8 cellular contexts compared by ENCODE assay signal in the genomic region with DNA sequence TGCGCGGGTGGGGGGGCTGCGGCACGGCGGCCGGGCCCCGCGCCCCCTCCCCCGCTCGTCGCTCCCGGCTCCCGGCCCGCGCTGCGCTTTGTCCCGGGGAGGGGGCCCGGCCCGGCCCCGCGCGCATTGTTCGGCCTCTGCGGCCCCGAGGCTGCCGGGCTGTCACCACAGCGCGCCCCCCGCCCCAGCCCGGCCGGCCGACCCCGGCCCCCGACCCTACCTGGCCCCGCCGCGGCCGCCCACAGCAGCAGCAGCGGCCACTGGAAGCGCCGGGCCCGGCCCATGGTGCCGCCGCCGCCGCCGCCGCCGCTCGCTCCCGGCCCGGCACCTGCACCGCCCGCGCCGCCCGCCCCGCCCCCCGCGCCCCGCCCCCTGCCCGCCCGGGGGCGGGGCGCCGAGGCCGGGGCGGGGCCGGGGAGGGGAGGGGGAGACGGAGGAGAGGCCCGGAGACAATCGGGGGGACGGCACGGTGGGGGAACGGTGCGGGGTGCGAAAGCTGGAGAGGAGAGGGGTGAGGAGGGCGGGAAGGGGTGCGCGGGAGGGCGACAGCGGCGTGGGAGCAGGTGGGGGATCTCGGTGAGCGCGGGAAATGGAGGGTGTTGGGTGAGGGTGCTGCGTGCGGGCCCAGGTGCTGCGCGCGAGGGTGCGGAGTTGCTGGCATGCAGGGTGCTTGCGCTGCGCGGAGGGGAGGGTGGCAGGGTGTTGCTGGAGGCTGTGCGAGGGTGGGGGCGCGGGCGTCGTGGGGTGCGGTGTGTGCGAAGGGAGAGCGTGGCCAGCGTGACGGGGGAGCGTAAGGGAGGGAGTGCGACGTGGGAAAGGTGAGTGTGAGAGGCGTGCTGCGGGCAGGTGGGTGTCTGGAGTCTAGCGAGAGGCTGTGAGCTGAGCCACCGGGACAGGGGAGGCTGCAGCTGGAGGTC. TPM values are rescaled to one million over a fixed set of nuclear protein-coding genes. Genes with fewer than 3 reads are reported as not detected.
DNase-seq lines count a peak whose midpoint lies in the region; ATAC-seq and TF ChIP-seq lines count a peak whose summit lies in the region.

A gene with protein sequence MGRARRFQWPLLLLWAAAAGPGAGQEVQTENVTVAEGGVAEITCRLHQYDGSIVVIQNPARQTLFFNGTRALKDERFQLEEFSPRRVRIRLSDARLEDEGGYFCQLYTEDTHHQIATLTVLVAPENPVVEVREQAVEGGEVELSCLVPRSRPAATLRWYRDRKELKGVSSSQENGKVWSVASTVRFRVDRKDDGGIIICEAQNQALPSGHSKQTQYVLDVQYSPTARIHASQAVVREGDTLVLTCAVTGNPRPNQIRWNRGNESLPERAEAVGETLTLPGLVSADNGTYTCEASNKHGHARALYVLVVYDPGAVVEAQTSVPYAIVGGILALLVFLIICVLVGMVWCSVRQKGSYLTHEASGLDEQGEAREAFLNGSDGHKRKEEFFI (minus strand): TSS at position 344 of the 917 bp plus-strand sequence. CDS start 60 bp downstream, at position 284.

- H3K36me3 Mint-ChIP-seq in HFFc6 (ENCODE audit: low read depth) (no peaks in the 10 kb centered on the region), chondrocyte (ENCODE audit: low read depth) (no peaks in the 10 kb centered on the region)

- no peak within 1 kb of the TSS for H3K27ac ChIP-seq in A673 (ENCODE audit: low read depth, low read length, poor library complexity, severe bottlenecking)
- no peak within 1 kb of the TSS for H3K27ac ChIP-seq in liver (ENCODE audit: low read depth in 1 of 2, low read length in 2 of 2)

- H3K9ac ChIP-seq in liver (ENCODE audit: low read depth in 1 of 2, low read length in 2 of 2) = no peak within 1 kb of the TSS

- H3K9me3 Mint-ChIP-seq in HFFc6 (no peaks in the 10 kb centered on the region), chondrocyte (ENCODE audit: low read depth) (no peaks in the 10 kb centered on the region)

- ATAC-seq in activated CD4-positive, CD25-positive, alpha-beta regulatory T cell treated with anti-CD3 and anti-CD28 coated beads, Interleukin-2, amount 50 U/mL, for 24 hours = peak; percentile 75 to 83

- H3K36me3 ChIP-seq in A673 (ENCODE audit: insufficient read depth, low read length, poor library complexity, severe bottlenecking) = no peaks in the 10 kb centered on the region
- H3K36me3 ChIP-seq in liver (ENCODE audit: control insufficient read depth in 4 of 4, insufficient read depth in 3 of 4, low read depth in 1 of 4, low read length in 3 of 4) = no peaks in the 10 kb centered on the region

- peaks cover 7% of the 10 kb centered on the region; the same call in 1 of the 2 replicates for H3K4me1 Mint-ChIP-seq in HFFc6 (ENCODE audit: low read depth)
- H3K4me1 Mint-ChIP-seq in chondrocyte (ENCODE audit: low read depth) = peaks cover 22% of the 10 kb centered on the region

- H3K4me1 ChIP-seq in A673 (ENCODE audit: insufficient read depth, low read length, poor library complexity, severe bottlenecking) (peaks cover 26% of the 10 kb centered on the region), liver (ENCODE audit: control insufficient read depth in 4 of 4, insufficient read depth in 4 of 4, low read length in 3 of 4) (peaks cover 4 to 11% (median 9%) of the 10 kb centered on the region in 4 donors)

- no peaks in the 10 kb centered on the region for H3K27me3 ChIP-seq in A673 (replicated peaks; ENCODE audit: insufficient read depth, low read depth, low read length, poor library complexity)
- H3K27me3 ChIP-seq in liver (ENCODE audit: control insufficient read depth in 4 of 4, insufficient read depth in 4 of 4, low read length in 3 of 4) = no peaks in the 10 kb centered on the region

- peak within 1 kb of the TSS; percentile 69 for H3K4me3 Mint-ChIP-seq in HFFc6
- peak within 1 kb of the TSS; percentile 74 for H3K4me3 Mint-ChIP-seq in chondrocyte (ENCODE audit: unreplicated experiment)

- 2% methylated on average over 112 of the region's 112 CpGs for WGBS in liver

- peak; percentile 42 for DNase-seq in A673 (ENCODE audit: low spot score)
- DNase-seq in HFFc6 = no peak
- no peak for DNase-seq in chondrocyte (ENCODE audit: low spot score)
- DNase-seq in stimulated activated CD4-positive, alpha-beta T cell treated with anti-CD3 and anti-CD28 coated beads, Interleukin-4, amount 100 ng/mL, for 48 hours (ENCODE audit: low read depth in 2 of 2) = peak; percentile 20
- DNase-seq in SK-N-DZ (ENCODE audit: low spot score) = no peak
- DNase-seq in HT-29 (ENCODE audit: low spot score) = no peak

- H3K4me3 ChIP-seq in A673 (ENCODE audit: low read depth, low read length, poor library complexity, severe bottlenecking) (peak within 1 kb of the TSS; percentile 67), liver (ENCODE audit: low read depth in 1 of 3, low read length in 3 of 3) (peak within 1 kb of the TSS; percentile 35 to 75 (median 67))

- POLR2A ChIA-PET in A673 (lab: Charles Lee; ENCODE audit: low non-redundant PET) = no interaction called here

- no peak for TF ChIP-seq RAD21 in liver (IDR thresholded peaks at IDR 0.05)

- H3K9me3 ChIP-seq in A673 (ENCODE audit: low read depth, low read length, poor library complexity, severe bottlenecking) (no peaks in the 10 kb centered on the region), liver (ENCODE audit: control insufficient read depth in 4 of 4, low read length in 3 of 4) (no peaks in the 10 kb centered on the region)

- intact Hi-C loops in A673 (cut with micrococcal nuclease; ENCODE audit: unreplicated experiment) = no loop called here

- H3K27me3 Mint-ChIP-seq in HFFc6 (ENCODE audit: insufficient read depth) (peaks cover 30% of the 10 kb centered on the region), chondrocyte (ENCODE audit: low read depth) (peaks cover 15% of the 10 kb centered on the region)

- H3K27ac Mint-ChIP-seq in HFFc6 (no peak within 1 kb of the TSS), chondrocyte (ENCODE audit: unreplicated experiment) (peak within 1 kb of the TSS; percentile 32)

- CTCF ChIA-PET in A673 (lab: Charles Lee) = no interaction called here

- no TSS peak for BruUV-seq in A673 (replicated peaks; lab: Mats Ljungman, UMichigan)

- TF ChIP-seq CTCF in A673 (conservative IDR thresholded peaks at IDR 0.05; ENCODE audit: low read depth, low read length) = no peak
- TF ChIP-seq CTCF in HFFc6 (IDR thresholded peaks at IDR 0.05) = no peak
- no peak for TF ChIP-seq CTCF in chondrocyte (IDR thresholded peaks at IDR 0.05)
- no peak for TF ChIP-seq CTCF in liver (IDR thresholded peaks at IDR 0.05; ENCODE audit: low read depth, low read length, missing input control)

TF ChIP-seq in liver, 16 proteins besides CTCF, POLR2A, EP300 and RAD21 (continues in another document):
- TF ChIP-seq GABPA (IDR thresholded peaks at IDR 0.05 in 1 of 2, conservative IDR thresholded peaks at IDR 0.05 in 1 of 2) = no peak
- no peak for TF ChIP-seq FOXA1 (IDR thresholded peaks at IDR 0.05)
- no peak for TF ChIP-seq YY1 (IDR thresholded peaks at IDR 0.05)
- TF ChIP-seq FOXA2 (IDR thresholded peaks at IDR 0.05) = no peak
- TF ChIP-seq, protein P1, sequence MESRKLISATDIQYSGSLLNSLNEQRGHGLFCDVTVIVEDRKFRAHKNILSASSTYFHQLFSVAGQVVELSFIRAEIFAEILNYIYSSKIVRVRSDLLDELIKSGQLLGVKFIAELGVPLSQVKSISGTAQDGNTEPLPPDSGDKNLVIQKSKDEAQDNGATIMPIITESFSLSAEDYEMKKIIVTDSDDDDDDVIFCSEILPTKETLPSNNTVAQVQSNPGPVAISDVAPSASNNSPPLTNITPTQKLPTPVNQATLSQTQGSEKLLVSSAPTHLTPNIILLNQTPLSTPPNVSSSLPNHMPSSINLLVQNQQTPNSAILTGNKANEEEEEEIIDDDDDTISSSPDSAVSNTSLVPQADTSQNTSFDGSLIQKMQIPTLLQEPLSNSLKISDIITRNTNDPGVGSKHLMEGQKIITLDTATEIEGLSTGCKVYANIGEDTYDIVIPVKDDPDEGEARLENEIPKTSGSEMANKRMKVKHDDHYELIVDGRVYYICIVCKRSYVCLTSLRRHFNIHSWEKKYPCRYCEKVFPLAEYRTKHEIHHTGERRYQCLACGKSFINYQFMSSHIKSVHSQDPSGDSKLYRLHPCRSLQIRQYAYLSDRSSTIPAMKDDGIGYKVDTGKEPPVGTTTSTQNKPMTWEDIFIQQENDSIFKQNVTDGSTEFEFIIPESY (IDR thresholded peaks at IDR 0.05) = no peak
- no peak for TF ChIP-seq TAF1 (conservative IDR thresholded peaks at IDR 0.05)
- no peak for TF ChIP-seq HNF4G (IDR thresholded peaks at IDR 0.05)
- no peak for TF ChIP-seq RXRA (IDR thresholded peaks at IDR 0.05)
- TF ChIP-seq EGR1 (IDR thresholded peaks at IDR 0.05; ENCODE audit: low read depth in 2 of 2) = no peak
- TF ChIP-seq, protein P2, sequence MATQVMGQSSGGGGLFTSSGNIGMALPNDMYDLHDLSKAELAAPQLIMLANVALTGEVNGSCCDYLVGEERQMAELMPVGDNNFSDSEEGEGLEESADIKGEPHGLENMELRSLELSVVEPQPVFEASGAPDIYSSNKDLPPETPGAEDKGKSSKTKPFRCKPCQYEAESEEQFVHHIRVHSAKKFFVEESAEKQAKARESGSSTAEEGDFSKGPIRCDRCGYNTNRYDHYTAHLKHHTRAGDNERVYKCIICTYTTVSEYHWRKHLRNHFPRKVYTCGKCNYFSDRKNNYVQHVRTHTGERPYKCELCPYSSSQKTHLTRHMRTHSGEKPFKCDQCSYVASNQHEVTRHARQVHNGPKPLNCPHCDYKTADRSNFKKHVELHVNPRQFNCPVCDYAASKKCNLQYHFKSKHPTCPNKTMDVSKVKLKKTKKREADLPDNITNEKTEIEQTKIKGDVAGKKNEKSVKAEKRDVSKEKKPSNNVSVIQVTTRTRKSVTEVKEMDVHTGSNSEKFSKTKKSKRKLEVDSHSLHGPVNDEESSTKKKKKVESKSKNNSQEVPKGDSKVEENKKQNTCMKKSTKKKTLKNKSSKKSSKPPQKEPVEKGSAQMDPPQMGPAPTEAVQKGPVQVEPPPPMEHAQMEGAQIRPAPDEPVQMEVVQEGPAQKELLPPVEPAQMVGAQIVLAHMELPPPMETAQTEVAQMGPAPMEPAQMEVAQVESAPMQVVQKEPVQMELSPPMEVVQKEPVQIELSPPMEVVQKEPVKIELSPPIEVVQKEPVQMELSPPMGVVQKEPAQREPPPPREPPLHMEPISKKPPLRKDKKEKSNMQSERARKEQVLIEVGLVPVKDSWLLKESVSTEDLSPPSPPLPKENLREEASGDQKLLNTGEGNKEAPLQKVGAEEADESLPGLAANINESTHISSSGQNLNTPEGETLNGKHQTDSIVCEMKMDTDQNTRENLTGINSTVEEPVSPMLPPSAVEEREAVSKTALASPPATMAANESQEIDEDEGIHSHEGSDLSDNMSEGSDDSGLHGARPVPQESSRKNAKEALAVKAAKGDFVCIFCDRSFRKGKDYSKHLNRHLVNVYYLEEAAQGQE (IDR thresholded peaks at IDR 0.05) = no peak

RNA-seq across cellular contexts. Expression of the gene that starts here (rescaled TPM):
- 28.7 and 35.2 TPM in 2 replicates for total RNA-seq in A673 (2021)
- 1 to 10 TPM in 2 of 6 experiments, under 1 TPM in 4; 0.43 to 1.3 (median 0.82) TPM for total RNA-seq in HFFc6 (2021; fragmentation: NEBNext Ultra II Directional; extraction: Animal tissue kit (Norgen Biotek cat#: 25700))
- total RNA-seq in chondrocyte = 5.6 to 7.1 TPM (median 6.1 TPM) in 3 replicates
- 1 to 10 TPM; 2.8 to 3.7 TPM for total RNA-seq in liver
- 1 to 10 TPM in 1 of 2 donors, under 1 TPM in 1; 0.47 to 4.9 TPM for polyA plus RNA-seq in liver
- 17.3 and 25.7 TPM in 2 replicates for polyA plus RNA-seq in SK-N-DZ (2014; cell fraction: cytosol; rRNA removed)
- polyA plus RNA-seq in SK-N-DZ (2014; cell fraction: nucleus; rRNA removed) = 9.1 and 15.2 TPM in 2 replicates
- 2.7 and 6.4 TPM in 2 replicates for total RNA-seq in HT-29 (2014; rRNA removed; shearing (Covaris generic))

Comparison
In these comparisons a context has a peak if more than half of its experiments do, and no peak if none do; other contexts are left out.
1. DNase-seq: peak in A673 (single experiment) and stimulated activated CD4-positive, alpha-beta T cell treated with anti-CD3 and anti-CD28 coated beads, Interleukin-4, amount 100 ng/mL, for 48 hours (2 of 2); none in HFFc6 (single experiment), chondrocyte (single experiment), SK-N-DZ (single experiment) and HT-29 (single experiment).